ENCODE assay signal across 8 cellular contexts in genomic region chr12:51238037-51238509, GRCh38. TPM values are rescaled to one million over a fixed set of nuclear protein-coding genes. Genes with fewer than 3 reads are reported as not detected.
DNase-seq lines count a peak whose midpoint lies in the region; ATAC-seq, FAIRE-seq and TF ChIP-seq lines count a peak whose summit lies in the region.

No MANE protein-coding gene starts in this region.

- H4K20me1 ChIP-seq in KMS-11 (ENCODE audit: insufficient read depth) = no peaks in the 10 kb centered on the region
- no peaks in the 10 kb centered on the region for H4K20me1 ChIP-seq in GM12878 (ENCODE audit: control insufficient read depth, insufficient read depth)

- POLR2A ChIA-PET in GM12878 (lab: Charles Lee) = interaction anchor here (0.6 to 2.0 kb wide), 15 partner anchors 8 to 890 kb away, joined by 3 to 16 read pairs (median 4); partner anchors contain the start of genes CSRNP2, LETMD1, NR4A1 and POU6F1

- peak overlapping the region; percentile 96 for H3K4me3 Mint-ChIP-seq in activated naive CD4-positive, alpha-beta T cell treated with anti-CD3 and anti-CD28 coated beads, Interleukin-2, amount 10 ng/mL, durations not matched to agents 7 days and 5 days

- peaks cover 12% of the 10 kb centered on the region for H3K27me3 Mint-ChIP-seq in activated naive CD4-positive, alpha-beta T cell treated with anti-CD3 and anti-CD28 coated beads, Interleukin-2, amount 10 ng/mL, durations not matched to agents 7 days and 5 days

- H3K27ac Mint-ChIP-seq in activated naive CD4-positive, alpha-beta T cell treated with anti-CD3 and anti-CD28 coated beads, Interleukin-2, amount 10 ng/mL, durations not matched to agents 7 days and 5 days = peak overlapping the region; percentile 100

- peaks cover 33% of the 10 kb centered on the region for H3K36me3 Mint-ChIP-seq in activated naive CD4-positive, alpha-beta T cell treated with anti-CD3 and anti-CD28 coated beads, Interleukin-2, amount 10 ng/mL, durations not matched to agents 7 days and 5 days

- peak overlapping the region; percentile 99 for H3K4me2 ChIP-seq in KMS-11
- peak overlapping the region; percentile 99 for H3K4me2 ChIP-seq in GM12878 (ENCODE audit: control insufficient read depth, insufficient read depth)

- H3K4me1 ChIP-seq in KMS-11 (ENCODE audit: low read depth, poor library complexity, severe bottlenecking) (peaks cover 19% of the 10 kb centered on the region), GM12878 (ENCODE audit: control insufficient read depth, insufficient read depth, low read length) (peaks cover 3% of the 10 kb centered on the region; the same call in 1 of the 2 replicates), lower lobe of right lung (peaks cover 41% of the 10 kb centered on the region), upper lobe of right lung (peaks cover 30% of the 10 kb centered on the region)

- H3K27me3 ChIP-seq in KMS-11 (ENCODE audit: insufficient read depth, low read depth) = no peaks in the 10 kb centered on the region
- no peaks in the 10 kb centered on the region for H3K27me3 ChIP-seq in GM12878 (replicated peaks in 1 of 2; ENCODE audit: control insufficient read depth in 2 of 2, insufficient read depth in 2 of 2, low read length in 1 of 2)
- no peaks in the 10 kb centered on the region for H3K27me3 ChIP-seq in lower lobe of right lung (ENCODE audit: low read depth)
- H3K27me3 ChIP-seq in upper lobe of right lung = no peaks in the 10 kb centered on the region

- no peak for FAIRE-seq in GM12878 (lab: Jason Lieb, UNC)

- BruUV-seq in GM12878 (replicated peaks; lab: Mats Ljungman, UMichigan) = no TSS peak

- in situ Hi-C loops in GM12878 (cut with MboI) = no loop called here

- intact Hi-C loops in GM12878 (cut with micrococcal nuclease; ENCODE audit: unreplicated experiment) (loop anchor here (2.0 to 5.0 kb wide), 2 partner anchors 65 to 191 kb away; partner anchors contain the start of genes LETMD1 and TFCP2), lower lobe of right lung (cut with DNase I) (no loop called here), upper lobe of right lung (cut with DNase I) (no loop called here)

- 9% methylated on average over 10 of the region's 10 CpGs for WGBS in GM12878 (ENCODE audit: insufficient coverage, insufficient replicate concordance, low lambda C conversion rate, missing lambda C conversion rate)

- no peak for TF ChIP-seq RAD21 in GM12878 (IDR thresholded peaks at IDR 0.05; ENCODE audit: insufficient read depth, low read depth, low read length)

- peak overlapping the region; percentile 100; the same call in 1 of the 2 replicates for H3K9ac ChIP-seq in KMS-11
- H3K9ac ChIP-seq in GM12878 (ENCODE audit: control insufficient read depth, insufficient read depth, low read length) = peak overlapping the region; percentile 73; the same call in 1 of the 2 replicates

- peaks cover 43% of the 10 kb centered on the region for H3K4me1 Mint-ChIP-seq in activated naive CD4-positive, alpha-beta T cell treated with anti-CD3 and anti-CD28 coated beads, Interleukin-2, amount 10 ng/mL, durations not matched to agents 7 days and 5 days

- H3K27ac ChIP-seq in KMS-11 (peak overlapping the region; percentile 99; the same call in 1 of the 2 replicates), GM12878 (ENCODE audit: control insufficient read depth, insufficient read depth) (peak overlapping the region; percentile 61), lower lobe of right lung (peak overlapping the region; percentile 100), upper lobe of right lung (peak overlapping the region; percentile 100)

- TF ChIP-seq EP300 in GM12878 (IDR thresholded peaks at IDR 0.05; ENCODE audit: borderline replicate concordance in 1 of 2, control insufficient read depth in 1 of 2, low read depth in 2 of 2, low read length in 2 of 2) = no peak

- H3K79me2 ChIP-seq in KMS-11 (ENCODE audit: insufficient read depth, low read depth) (peaks cover 16% of the 10 kb centered on the region), GM12878 (ENCODE audit: control insufficient read depth, insufficient read depth, low read length) (peaks cover 24% of the 10 kb centered on the region)

- H3K4me3 ChIP-seq in KMS-11 (IDR thresholded peaks at IDR 0.05; ENCODE audit: insufficient read depth, low read depth, low read length) (no peak overlapping the region), GM12878 (peak overlapping the region; percentile 79), lower lobe of right lung (peak overlapping the region; percentile 96), upper lobe of right lung (peak overlapping the region; percentile 85)

- no peaks in the 10 kb centered on the region for H3K9me3 ChIP-seq in GM12878 (replicated peaks; ENCODE audit: control insufficient read depth, insufficient read depth, low read length)
- H3K9me3 ChIP-seq in lower lobe of right lung = no peaks in the 10 kb centered on the region
- no peaks in the 10 kb centered on the region for H3K9me3 ChIP-seq in upper lobe of right lung

- no peak for TF ChIP-seq CTCF in KMS-11 (conservative IDR thresholded peaks at IDR 0.05; ENCODE audit: low read depth, low read length)
- no peak for TF ChIP-seq CTCF in GM12878 (IDR thresholded peaks at IDR 0.05 in 2 of 3, conservative IDR thresholded peaks at IDR 0.05 in 1 of 3; ENCODE audit: control insufficient read depth in 2 of 3, extremely low read depth in 1 of 3, insufficient read depth in 1 of 3, low read depth in 3 of 3, low read length in 3 of 3)
- TF ChIP-seq CTCF in lower lobe of right lung (IDR thresholded peaks at IDR 0.05) = no peak
- TF ChIP-seq CTCF in upper lobe of right lung (IDR thresholded peaks at IDR 0.05) = no peak

- TF ChIP-seq POLR2A in GM12878 (IDR thresholded peaks at IDR 0.05; ENCODE audit: low read depth, low read length) = no peak

- H2AFZ ChIP-seq in KMS-11 (ENCODE audit: low read depth) = peak overlapping the region; percentile 98
- peak overlapping the region; percentile 98 for H2AFZ ChIP-seq in GM12878 (ENCODE audit: control insufficient read depth, low read depth, low read length)

- DNase-seq in activated naive CD4-positive, alpha-beta T cell treated with anti-CD3 and anti-CD28 coated beads, Interleukin-2, amount 10 ng/mL, durations not matched to agents 7 days and 5 days = no peak
- no peak for DNase-seq in activated naive CD4-positive, alpha-beta T cell (lab: John Stamatoyannopoulos, UW)
- DNase-seq in GM12878 (ENCODE audit: low read depth, low spot score) (no peak), lower lobe of right lung (no peak), upper lobe of right lung (no peak), Kasumi-1 (lab: John Stamatoyannopoulos, UW) (no peak)

- RAD21 ChIA-PET in GM12878 (lab: Charles Lee; ENCODE audit: unreplicated experiment) = interaction anchor here (0.6 to 1.5 kb wide), 6 partner anchors 8 to 473 kb away, joined by 3 to 9 read pairs (median 4); partner anchors contain the start of gene POU6F1

- peak; percentile 5 for ATAC-seq in GM12878
- ATAC-seq in lower lobe of right lung = peak; percentile 22 to 37
- ATAC-seq in upper lobe of right lung = peak; percentile 21
- ATAC-seq in HG03439 (IDR thresholded peaks at IDR 0.05; ENCODE audit: unreplicated experiment) = no peak

- H3K9me3 Mint-ChIP-seq in activated naive CD4-positive, alpha-beta T cell treated with anti-CD3 and anti-CD28 coated beads, Interleukin-2, amount 10 ng/mL, durations not matched to agents 7 days and 5 days = no peaks in the 10 kb centered on the region

- H3K36me3 ChIP-seq in KMS-11 (ENCODE audit: insufficient read depth) (peaks cover 7% of the 10 kb centered on the region; the same call in 1 of the 2 replicates), GM12878 (ENCODE audit: control insufficient read depth in 2 of 2, insufficient read depth in 2 of 2, low read length in 1 of 2) (peaks cover 6 to 23% of the 10 kb centered on the region in 2 experiments), lower lobe of right lung (peaks cover 30% of the 10 kb centered on the region), upper lobe of right lung (peaks cover 32% of the 10 kb centered on the region)

- CTCF ChIA-PET in activated naive CD4-positive, alpha-beta T cell treated with anti-CD3 and anti-CD28 coated beads, Interleukin-2, amount 10 ng/mL, durations not matched to agents 7 days and 5 days (lab: Charles Lee) = interaction anchor here (1.0 to 1.6 kb wide), 3 partner anchors 15 to 473 kb away, joined by 3 to 6 read pairs (median 4); partner anchors contain the start of gene POU6F1
- CTCF ChIA-PET in GM12878 (lab: Yijun Ruan, JAX) = interaction anchor here (0.5 to 2.7 kb wide), 12 partner anchors 14 to 518 kb away, joined by 3 to 11 read pairs (median 4); partner anchors contain the start of genes POU6F1 and SMAGP

- SMC1A ChIA-PET in GM12878 (lab: Charles Lee; ENCODE audit: uncharacterized antibody, unreplicated experiment) = interaction anchor here (0.6 to 1.5 kb wide), 8 partner anchors 15 to 473 kb away, joined by 3 to 8 read pairs (median 3); partner anchors contain the start of gene POU6F1

RNA-seq across cellular contexts. Expression of gene DAZAP2, which starts 0.6 kb away (rescaled TPM):
- total RNA-seq in GM12878 (2013; cell fraction: nucleolus; rRNA removed) = 79.6 and 89.4 TPM in 2 replicates
- 84.2 and 85.2 TPM in 2 replicates for total RNA-seq in GM12878 (2014; rRNA removed)
- 94.3 and 94.8 TPM in 2 replicates for total RNA-seq in GM12878 (2014; rRNA removed; fragmentation: Illumina TruSeq; extraction: Trizol)
- total RNA-seq in GM12878 (2021) = 71.0 and 83.1 TPM in 2 replicates
- polyA plus RNA-seq in GM12878 (2011; ENCODE audit: low read depth) = 103 TPM
- 228 and 267 TPM in 2 replicates for polyA plus RNA-seq in GM12878 (2011; rRNA removed)
- polyA plus RNA-seq in GM12878 (2011; cell fraction: cytosol; rRNA removed) = 245 and 337 TPM in 2 replicates
- 129 and 179 TPM in 2 replicates for polyA plus RNA-seq in GM12878 (2011; cell fraction: nucleus; rRNA removed)
- polyA plus RNA-seq in GM12878 (2012) = 125 and 129 TPM in 2 replicates
- polyA plus RNA-seq in GM12878 (2014; fragmentation: Illumina TruSeq; extraction: Trizol) = 170 and 209 TPM in 2 replicates
- 100 to 1,000 TPM; 197 to 222 TPM for polyA plus RNA-seq in GM12878 (2014; fragmentation: Nextera tagmentation; extraction: Ambion mirVana)
- polyA plus RNA-seq in GM12878 (2014; rRNA removed) = 162 and 183 TPM in 2 replicates
- 100 to 1,000 TPM; 132 to 147 TPM for polyA plus RNA-seq in GM12878 (2016; fragmentation: Nextera tagmentation; extraction: Ambion mirVana)
- 200 and 276 TPM in 2 replicates for polyA minus RNA-seq in GM12878 (2011; rRNA and poly(A)+ RNA removed)
- polyA minus RNA-seq in GM12878 (2011; cell fraction: cytosol; rRNA and poly(A)+ RNA removed) = 51.3 and 73.5 TPM in 2 replicates
- 32.9 and 53.5 TPM in 2 replicates for polyA minus RNA-seq in GM12878 (2011; cell fraction: nucleus; rRNA and poly(A)+ RNA removed)
- total RNA-seq in lower lobe of right lung = 259 TPM
- 244 TPM for total RNA-seq in upper lobe of right lung

RNA-seq across cellular contexts. Expression of gene POU6F1, which starts 20.2 kb away (rescaled TPM):
- 4.7 and 6.1 TPM in 2 replicates for total RNA-seq in GM12878 (2013; cell fraction: nucleolus; rRNA removed)
- 2.3 and 2.5 TPM in 2 replicates for total RNA-seq in GM12878 (2014; rRNA removed)
- total RNA-seq in GM12878 (2014; rRNA removed; fragmentation: Illumina TruSeq; extraction: Trizol) = 0.83 and 1.0 TPM in 2 replicates
- 4.2 and 4.3 TPM in 2 replicates for total RNA-seq in GM12878 (2021)
- polyA plus RNA-seq in GM12878 (2011; ENCODE audit: low read depth) = 7.0 TPM
- 0.46 and 1.2 TPM in 2 replicates for polyA plus RNA-seq in GM12878 (2011; rRNA removed)
- 0.45 and 0.60 TPM in 2 replicates for polyA plus RNA-seq in GM12878 (2011; cell fraction: cytosol; rRNA removed)
- 3.1 and 3.4 TPM in 2 replicates for polyA plus RNA-seq in GM12878 (2011; cell fraction: nucleus; rRNA removed)
- polyA plus RNA-seq in GM12878 (2012) = 2.9 and 3.6 TPM in 2 replicates
- 0.87 and 1.1 TPM in 2 replicates for polyA plus RNA-seq in GM12878 (2014; fragmentation: Illumina TruSeq; extraction: Trizol)
- under 1 TPM; 0.26 to 0.31 TPM for polyA plus RNA-seq in GM12878 (2014; fragmentation: Nextera tagmentation; extraction: Ambion mirVana)
- polyA plus RNA-seq in GM12878 (2014; rRNA removed) = 2.2 TPM in 2 replicates
- polyA plus RNA-seq in GM12878 (2016; fragmentation: Nextera tagmentation; extraction: Ambion mirVana) = 1 to 10 TPM in 1 of 2 experiments, under 1 TPM in 1; 0.86 to 1.4 TPM
- polyA minus RNA-seq in GM12878 (2011; rRNA and poly(A)+ RNA removed) = 0.44 and 0.82 TPM in 2 replicates
- 0.31 TPM in 1 of 2 replicates, not detected in the other for polyA minus RNA-seq in GM12878 (2011; cell fraction: cytosol; rRNA and poly(A)+ RNA removed)
- polyA minus RNA-seq in GM12878 (2011; cell fraction: nucleus; rRNA and poly(A)+ RNA removed) = 0.57 and 0.97 TPM in 2 replicates
- total RNA-seq in lower lobe of right lung = 13.5 TPM
- total RNA-seq in upper lobe of right lung = 19.0 TPM

RNA-seq across cellular contexts. Expression of gene SMAGP, which starts 32.1 kb away (rescaled TPM):
- total RNA-seq in GM12878 (2013; cell fraction: nucleolus; rRNA removed) = 0.34 TPM in 1 of 2 replicates, not detected in the other
- total RNA-seq in GM12878 (2014; rRNA removed) (1.7 and 3.0 TPM in 2 replicates), GM12878 (2014; rRNA removed; fragmentation: Illumina TruSeq; extraction: Trizol) (2.6 and 3.2 TPM in 2 replicates), GM12878 (2021) (3.1 and 4.0 TPM in 2 replicates), lower lobe of right lung (31.3 TPM), upper lobe of right lung (34.2 TPM)
- 0.58 TPM for polyA plus RNA-seq in GM12878 (2011; ENCODE audit: low read depth)
- polyA plus RNA-seq in GM12878 (2011; rRNA removed) (0.26 and 0.42 TPM in 2 replicates), GM12878 (2014; fragmentation: Illumina TruSeq; extraction: Trizol) (7.1 and 8.1 TPM in 2 replicates), GM12878 (2014; fragmentation: Nextera tagmentation; extraction: Ambion mirVana) (1 to 10 TPM; 5.3 to 6.3 TPM), GM12878 (2014; rRNA removed) (3.9 and 4.9 TPM in 2 replicates), GM12878 (2016; fragmentation: Nextera tagmentation; extraction: Ambion mirVana) (1 to 10 TPM; 3.8 to 4.5 TPM)
- 0.45 and 0.78 TPM in 2 replicates for polyA plus RNA-seq in GM12878 (2011; cell fraction: cytosol; rRNA removed)
- 0.10 and 0.45 TPM in 2 replicates for polyA plus RNA-seq in GM12878 (2011; cell fraction: nucleus; rRNA removed)
- 1.0 and 1.6 TPM in 2 replicates for polyA plus RNA-seq in GM12878 (2012)
- polyA minus RNA-seq in GM12878 (2011; rRNA and poly(A)+ RNA removed) = 0.41 TPM in 1 of 2 replicates, not detected in the other
- polyA minus RNA-seq in GM12878 (2011; cell fraction: cytosol; rRNA and poly(A)+ RNA removed) = not detected in 2 replicates
- polyA minus RNA-seq in GM12878 (2011; cell fraction: nucleus; rRNA and poly(A)+ RNA removed) = not detected in 2 replicates
